ENCODE assay signal across 20 cellular contexts in the genomic region with DNA sequence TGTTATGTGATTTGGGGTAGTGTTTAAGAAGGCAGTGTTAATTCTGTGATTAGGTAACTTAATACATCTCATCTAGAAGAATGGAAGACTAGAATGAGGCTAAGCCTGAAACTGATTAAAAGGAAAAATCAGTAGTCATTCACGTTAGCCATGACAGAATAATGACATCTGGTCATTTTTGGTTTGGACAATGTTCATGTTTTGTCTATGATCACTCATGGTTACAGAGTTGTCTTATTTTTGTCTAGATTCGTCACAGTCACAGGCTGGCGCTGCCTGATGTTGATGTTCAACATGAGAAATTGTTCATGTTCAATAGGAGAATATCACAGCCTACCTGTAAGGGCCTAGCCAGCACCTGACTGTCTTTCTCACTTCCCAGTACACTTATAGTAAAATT. TPM values are rescaled to one million over a fixed set of nuclear protein-coding genes. Genes with fewer than 3 reads are reported as not detected.
"Had no signal": no experiment of that assay in that cellular context is flagged by ENCODE, and none has a peak within 500 bp of the region (broad histone marks: within the 10 kb centered on the region; RNA-seq: fewer than 3 reads in every experiment).

No MANE protein-coding gene starts in this region.

- H3K9me3 ChIP-seq: esophagus squamous epithelium, mucosa of descending colon, neutrophil, ovary, testis, upper lobe of right lung, vagina had no signal

- H3K27ac ChIP-seq: esophagus squamous epithelium, hepatocyte, neutrophil, ovary, right atrium auricular region, sigmoid colon, testis, tibial nerve, upper lobe of right lung, vagina had no signal

- H3K79me2 ChIP-seq: hepatocyte had no signal

- H3K4me2 ChIP-seq: hepatocyte had no signal

- H3K27me3 ChIP-seq: esophagus squamous epithelium, hepatocyte, neutrophil, ovary, right atrium auricular region, sigmoid colon, testis, tibial nerve, upper lobe of right lung, vagina had no signal

- H2AFZ ChIP-seq: hepatocyte had no signal

- H3K4me3 ChIP-seq: esophagus squamous epithelium, hepatocyte, mucosa of descending colon, ovary, right atrium auricular region, sigmoid colon, skin epidermis, testis, tibial nerve, upper lobe of right lung, vagina had no signal

- H3K36me3 ChIP-seq: esophagus squamous epithelium, neutrophil, ovary, right atrium auricular region, sigmoid colon, tibial nerve, upper lobe of right lung, vagina had no signal

- H3K4me1 ChIP-seq: esophagus squamous epithelium, right atrium auricular region, sigmoid colon, testis, tibial nerve, upper lobe of right lung, vagina had no signal

- DNase-seq: dermis blood vessel endothelial cell; esophagus squamous epithelium; foreskin melanocyte; head of caudate nucleus; mucosa of descending colon; naive thymus-derived CD8-positive, alpha-beta T cell; ovary; sigmoid colon; stimulated activated CD4-positive, alpha-beta T cell treated with anti-CD3 and anti-CD28 coated beads, Interleukin-2, amount 100 ng/mL, for 24 hours; stimulated activated CD4-positive, alpha-beta T cell treated with anti-CD3 and anti-CD28 coated beads, Interleukin-4, amount 100 ng/mL, for 4 hours; stimulated activated naive B cell treated with anti-CD40 and anti-IgM and Interleukin-4, amounts not matched to agents 10 μg/mL and 1 μg/mL and 100 μg/mL, for 72 hours; stimulated activated naive CD8-positive, alpha-beta T cell treated with anti-CD3 and anti-CD28 coated beads, Interleukin-15, amount 100 ng/mL, for 72 hours; testis; upper lobe of right lung had no signal

RNA-seq across cellular contexts. Expression of gene DOCK2, which starts 9.5 kb away (rescaled TPM):
- polyA plus RNA-seq: hepatocyte had no signal
